ENCODE assay signal across 21 cellular contexts in the genomic region with DNA sequence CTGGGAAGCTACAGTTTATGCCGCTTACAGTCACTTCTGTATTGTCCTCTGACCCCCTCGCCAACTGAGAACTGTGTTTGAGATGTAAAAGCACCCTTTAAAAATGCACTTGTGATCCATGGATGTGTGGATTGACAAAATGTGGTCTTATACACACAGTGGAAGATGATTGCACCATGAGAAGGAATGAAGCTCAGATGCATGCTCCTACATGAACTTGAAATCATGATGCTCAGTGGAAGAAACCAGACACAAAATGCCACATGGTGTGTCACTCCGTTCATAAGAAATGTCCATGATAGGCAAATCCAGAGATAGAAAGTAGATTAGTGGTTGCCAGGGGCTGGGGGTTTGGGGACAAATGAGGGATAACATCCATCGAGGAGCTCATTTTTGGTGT. TPM values are rescaled to one million over a fixed set of nuclear protein-coding genes. Genes with fewer than 3 reads are reported as not detected.
DNase-seq lines count a peak whose midpoint lies in the region; ATAC-seq, FAIRE-seq and TF ChIP-seq lines count a peak whose summit lies in the region.
"Had no signal": no experiment of that assay in that cellular context is flagged by ENCODE, and none has a peak within 500 bp of the region (broad histone marks: within the 10 kb centered on the region; RNA-seq: fewer than 3 reads in every experiment).

No MANE protein-coding gene starts in this region.

- no peak for DNase-seq in left ventricle myocardium inferior
- DNase-seq in right atrium auricular region (ENCODE audit: low spot score), result no peak
- peak; percentile 80 for DNase-seq in bronchial epithelial cell (ENCODE audit: low read depth)
- DNase-seq in memory B cell (ENCODE audit: low spot score in 2 of 2), result no peak
- no peak for DNase-seq in KG1 (lab: John Stamatoyannopoulos, UW)
- DNase-seq in effector memory CD4-positive, alpha-beta T cell, result no peak
- DNase-seq: DMS79, GOT3, NCI-H1092, NCI-H1694, NCI-H2107, NCI-H345, NCI-H526 treated with DMSO at 0.1 percent for 48 hours had no signal

- H3K9me3 ChIP-seq in left ventricle myocardium inferior (replicated peaks), result peaks cover 7% of the 10 kb centered on the region
- H3K9me3 ChIP-seq in right atrium auricular region, result peaks cover 0 to 4% of the 10 kb centered on the region in 2 donors
- H3K9me3 ChIP-seq in effector memory CD4-positive, alpha-beta T cell (ENCODE audit: control insufficient read depth, low read length), result no peaks in the 10 kb centered on the region
- H3K9me3 ChIP-seq: Caco-2 had no signal

- H3K36me3 ChIP-seq in left ventricle myocardium inferior (no peaks in the 10 kb centered on the region), right atrium auricular region (no peaks in the 10 kb centered on the region), bronchial epithelial cell (ENCODE audit: control insufficient read depth, insufficient read depth, low read length) (no peaks in the 10 kb centered on the region)
- H3K36me3 ChIP-seq in effector memory CD4-positive, alpha-beta T cell (ENCODE audit: control insufficient read depth, insufficient read depth, low read length), result no peaks in the 10 kb centered on the region

- H3K27ac ChIP-seq in left ventricle myocardium inferior (replicated peaks) (peak overlapping the region; percentile 1), right atrium auricular region (no peak overlapping the region)
- no peak overlapping the region for H3K27ac ChIP-seq in effector memory CD4-positive, alpha-beta T cell (ENCODE audit: insufficient read depth, low read length, poor library complexity, severe bottlenecking)
- H3K27ac ChIP-seq: C4-2B had no signal

- H3K27me3 ChIP-seq in left ventricle myocardium inferior (ENCODE audit: low read depth), result no peaks in the 10 kb centered on the region
- no peaks in the 10 kb centered on the region for H3K27me3 ChIP-seq in right atrium auricular region
- H3K27me3 ChIP-seq in bronchial epithelial cell (ENCODE audit: control insufficient read depth, insufficient read depth, low read length), result no peaks in the 10 kb centered on the region
- no peaks in the 10 kb centered on the region for H3K27me3 ChIP-seq in effector memory CD4-positive, alpha-beta T cell (replicated peaks; ENCODE audit: control insufficient read depth, insufficient read depth, low read length, poor library complexity, severe bottlenecking)

- H3K36me3 Mint-ChIP-seq in memory B cell, result peaks cover 3% of the 10 kb centered on the region

- H3K4me3 Mint-ChIP-seq in memory B cell, result no peak overlapping the region

- peaks cover 2% of the 10 kb centered on the region for H3K27me3 Mint-ChIP-seq in memory B cell

- H3K4me1 Mint-ChIP-seq in memory B cell, result peaks cover 32% of the 10 kb centered on the region

- H3K27ac Mint-ChIP-seq in memory B cell, result peak overlapping the region; percentile 66

- H3K4me3 ChIP-seq in left ventricle myocardium inferior (no peak overlapping the region), right atrium auricular region (no peak overlapping the region), bronchial epithelial cell (ENCODE audit: low read depth, low read length) (no peak overlapping the region)
- no peak overlapping the region for H3K4me3 ChIP-seq in effector memory CD4-positive, alpha-beta T cell (ENCODE audit: insufficient read depth, low read depth, low read length, poor library complexity, severe bottlenecking)
- H3K4me3 ChIP-seq: GM12878, K562 had no signal

- ATAC-seq in memory B cell (ENCODE audit: low read depth) (no peak), GM19397 (IDR thresholded peaks at IDR 0.05; ENCODE audit: unreplicated experiment) (no peak), GM18498 (IDR thresholded peaks at IDR 0.05; ENCODE audit: unreplicated experiment) (no peak)
- ATAC-seq: GM12878 had no signal

- intact Hi-C loops in left ventricle myocardium inferior (cut with micrococcal nuclease), result no loop called here

- TF ChIP-seq CTCF in left ventricle myocardium inferior (IDR thresholded peaks at IDR 0.05; ENCODE audit: borderline replicate concordance), result no peak
- no peak for TF ChIP-seq CTCF in right atrium auricular region (IDR thresholded peaks at IDR 0.05)
- TF ChIP-seq CTCF in bronchial epithelial cell (IDR thresholded peaks at IDR 0.05; ENCODE audit: insufficient read depth, low read length, severe bottlenecking), result no peak

- H3K9me3 Mint-ChIP-seq in memory B cell, result no peaks in the 10 kb centered on the region

- peaks cover 94% of the 10 kb centered on the region for H3K4me1 ChIP-seq in left ventricle myocardium inferior
- peaks cover 0 to 69% of the 10 kb centered on the region in 2 donors for H3K4me1 ChIP-seq in right atrium auricular region
- H3K4me1 ChIP-seq in effector memory CD4-positive, alpha-beta T cell (ENCODE audit: control insufficient read depth, insufficient read depth, low read length, poor library complexity, severe bottlenecking), result no peaks in the 10 kb centered on the region

- FAIRE-seq in bronchial epithelial cell (lab: Jason Lieb, UNC), result no peak
- FAIRE-seq: A204.1, GM12878, HTR-8/SVneo had no signal

RNA-seq across cellular contexts. Expression of a gene that starts 58.0 kb away (rescaled TPM):
- 18.4 TPM for total RNA-seq in left ventricle myocardium inferior
- total RNA-seq in right atrium auricular region, result 10 to 100 TPM in 1 of 2 donors, 1 to 10 TPM in 1; 9.4 to 10.5 TPM
- total RNA-seq in bronchial epithelial cell, result 2.4 and 2.9 TPM in 2 replicates
